Comparison of ENCODE assay signal across 2 cellular contexts in the genomic region with DNA sequence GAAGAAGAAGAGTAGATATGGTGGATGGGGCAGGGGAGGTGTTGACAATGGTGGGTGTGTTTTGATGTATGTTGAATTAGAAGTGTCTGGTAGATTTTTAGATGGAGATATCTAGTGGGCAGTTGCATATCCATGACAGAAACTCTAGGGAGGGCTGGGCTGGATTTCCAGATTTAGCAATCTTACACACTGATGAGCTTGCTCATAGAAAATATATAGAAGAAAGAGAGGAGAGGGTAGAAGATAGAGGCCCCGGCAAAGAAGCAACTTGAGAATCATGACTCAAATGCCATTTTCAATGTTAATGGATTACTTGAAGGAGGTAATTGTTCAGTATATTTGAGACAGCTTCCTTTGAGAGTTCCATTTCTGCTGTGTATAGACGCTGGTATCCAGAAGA.
TF ChIP-seq lines count a peak whose summit lies in the region.

No MANE protein-coding gene starts in this region.

TF ChIP-seq in A549, 52 proteins besides CTCF, POLR2A, EP300 and RAD21:
- no peak for TF ChIP-seq JUN (IDR thresholded peaks at IDR 0.05)
- TF ChIP-seq RARB (CRISPR knock-in tag; IDR thresholded peaks at IDR 0.05) = no peak
- TF ChIP-seq CHD2 (IDR thresholded peaks at IDR 0.05; ENCODE audit: low read length, partially characterized antibody) = no peak
- TF ChIP-seq, protein P1, sequence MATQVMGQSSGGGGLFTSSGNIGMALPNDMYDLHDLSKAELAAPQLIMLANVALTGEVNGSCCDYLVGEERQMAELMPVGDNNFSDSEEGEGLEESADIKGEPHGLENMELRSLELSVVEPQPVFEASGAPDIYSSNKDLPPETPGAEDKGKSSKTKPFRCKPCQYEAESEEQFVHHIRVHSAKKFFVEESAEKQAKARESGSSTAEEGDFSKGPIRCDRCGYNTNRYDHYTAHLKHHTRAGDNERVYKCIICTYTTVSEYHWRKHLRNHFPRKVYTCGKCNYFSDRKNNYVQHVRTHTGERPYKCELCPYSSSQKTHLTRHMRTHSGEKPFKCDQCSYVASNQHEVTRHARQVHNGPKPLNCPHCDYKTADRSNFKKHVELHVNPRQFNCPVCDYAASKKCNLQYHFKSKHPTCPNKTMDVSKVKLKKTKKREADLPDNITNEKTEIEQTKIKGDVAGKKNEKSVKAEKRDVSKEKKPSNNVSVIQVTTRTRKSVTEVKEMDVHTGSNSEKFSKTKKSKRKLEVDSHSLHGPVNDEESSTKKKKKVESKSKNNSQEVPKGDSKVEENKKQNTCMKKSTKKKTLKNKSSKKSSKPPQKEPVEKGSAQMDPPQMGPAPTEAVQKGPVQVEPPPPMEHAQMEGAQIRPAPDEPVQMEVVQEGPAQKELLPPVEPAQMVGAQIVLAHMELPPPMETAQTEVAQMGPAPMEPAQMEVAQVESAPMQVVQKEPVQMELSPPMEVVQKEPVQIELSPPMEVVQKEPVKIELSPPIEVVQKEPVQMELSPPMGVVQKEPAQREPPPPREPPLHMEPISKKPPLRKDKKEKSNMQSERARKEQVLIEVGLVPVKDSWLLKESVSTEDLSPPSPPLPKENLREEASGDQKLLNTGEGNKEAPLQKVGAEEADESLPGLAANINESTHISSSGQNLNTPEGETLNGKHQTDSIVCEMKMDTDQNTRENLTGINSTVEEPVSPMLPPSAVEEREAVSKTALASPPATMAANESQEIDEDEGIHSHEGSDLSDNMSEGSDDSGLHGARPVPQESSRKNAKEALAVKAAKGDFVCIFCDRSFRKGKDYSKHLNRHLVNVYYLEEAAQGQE (IDR thresholded peaks at IDR 0.05) = no peak
- no peak for TF ChIP-seq BHLHE40 (IDR thresholded peaks at IDR 0.05; ENCODE audit: low read depth, low read length)
- no peak for TF ChIP-seq SMC3 (IDR thresholded peaks at IDR 0.05)
- TF ChIP-seq ZC3H11A (IDR thresholded peaks at IDR 0.05) = no peak
- TF ChIP-seq, protein P2, sequence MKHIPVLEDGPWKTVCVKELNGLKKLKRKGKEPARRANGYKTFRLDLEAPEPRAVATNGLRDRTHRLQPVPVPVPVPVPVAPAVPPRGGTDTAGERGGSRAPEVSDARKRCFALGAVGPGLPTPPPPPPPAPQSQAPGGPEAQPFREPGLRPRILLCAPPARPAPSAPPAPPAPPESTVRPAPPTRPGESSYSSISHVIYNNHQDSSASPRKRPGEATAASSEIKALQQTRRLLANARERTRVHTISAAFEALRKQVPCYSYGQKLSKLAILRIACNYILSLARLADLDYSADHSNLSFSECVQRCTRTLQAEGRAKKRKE (CRISPR knock-in tag; IDR thresholded peaks at IDR 0.05; ENCODE audit: low read depth) = no peak
- TF ChIP-seq, protein P3, sequence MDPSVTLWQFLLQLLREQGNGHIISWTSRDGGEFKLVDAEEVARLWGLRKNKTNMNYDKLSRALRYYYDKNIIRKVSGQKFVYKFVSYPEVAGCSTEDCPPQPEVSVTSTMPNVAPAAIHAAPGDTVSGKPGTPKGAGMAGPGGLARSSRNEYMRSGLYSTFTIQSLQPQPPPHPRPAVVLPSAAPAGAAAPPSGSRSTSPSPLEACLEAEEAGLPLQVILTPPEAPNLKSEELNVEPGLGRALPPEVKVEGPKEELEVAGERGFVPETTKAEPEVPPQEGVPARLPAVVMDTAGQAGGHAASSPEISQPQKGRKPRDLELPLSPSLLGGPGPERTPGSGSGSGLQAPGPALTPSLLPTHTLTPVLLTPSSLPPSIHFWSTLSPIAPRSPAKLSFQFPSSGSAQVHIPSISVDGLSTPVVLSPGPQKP (IDR thresholded peaks at IDR 0.05; ENCODE audit: low read depth, low read length) = no peak
- TF ChIP-seq MYC (IDR thresholded peaks at IDR 0.05; ENCODE audit: borderline replicate concordance, low read length) = no peak
- no peak for TF ChIP-seq CBX8 (IDR thresholded peaks at IDR 0.05)
- TF ChIP-seq, protein P4, sequence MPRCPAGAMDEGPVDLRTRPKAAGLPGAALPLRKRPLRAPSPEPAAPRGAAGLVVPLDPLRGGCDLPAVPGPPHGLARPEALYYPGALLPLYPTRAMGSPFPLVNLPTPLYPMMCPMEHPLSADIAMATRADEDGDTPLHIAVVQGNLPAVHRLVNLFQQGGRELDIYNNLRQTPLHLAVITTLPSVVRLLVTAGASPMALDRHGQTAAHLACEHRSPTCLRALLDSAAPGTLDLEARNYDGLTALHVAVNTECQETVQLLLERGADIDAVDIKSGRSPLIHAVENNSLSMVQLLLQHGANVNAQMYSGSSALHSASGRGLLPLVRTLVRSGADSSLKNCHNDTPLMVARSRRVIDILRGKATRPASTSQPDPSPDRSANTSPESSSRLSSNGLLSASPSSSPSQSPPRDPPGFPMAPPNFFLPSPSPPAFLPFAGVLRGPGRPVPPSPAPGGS (IDR thresholded peaks at IDR 0.05) = no peak
- TF ChIP-seq RFX5 (IDR thresholded peaks at IDR 0.05) = no peak

TF ChIP-seq in HepG2, 621 proteins besides CTCF, POLR2A, EP300 and RAD21:
- TF ChIP-seq, protein P5, sequence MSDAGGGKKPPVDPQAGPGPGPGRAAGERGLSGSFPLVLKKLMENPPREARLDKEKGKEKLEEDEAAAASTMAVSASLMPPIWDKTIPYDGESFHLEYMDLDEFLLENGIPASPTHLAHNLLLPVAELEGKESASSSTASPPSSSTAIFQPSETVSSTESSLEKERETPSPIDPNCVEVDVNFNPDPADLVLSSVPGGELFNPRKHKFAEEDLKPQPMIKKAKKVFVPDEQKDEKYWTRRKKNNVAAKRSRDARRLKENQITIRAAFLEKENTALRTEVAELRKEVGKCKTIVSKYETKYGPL (CRISPR knock-in tag; IDR thresholded peaks at IDR 0.05) = no peak
- no peak for TF ChIP-seq SP1 (IDR thresholded peaks at IDR 0.05)
- TF ChIP-seq SP1 (CRISPR knock-in tag; IDR thresholded peaks at IDR 0.05) = no peak
- TF ChIP-seq GPN1 (CRISPR knock-in tag; IDR thresholded peaks at IDR 0.05; ENCODE audit: borderline replicate concordance) = no peak
- no peak for TF ChIP-seq REPIN1 (CRISPR knock-in tag; IDR thresholded peaks at IDR 0.05; ENCODE audit: borderline replicate concordance, low read depth)
- no peak for TF ChIP-seq RARA (CRISPR knock-in tag; IDR thresholded peaks at IDR 0.05)
- no peak for TF ChIP-seq RFXAP (CRISPR knock-in tag; IDR thresholded peaks at IDR 0.05; ENCODE audit: borderline replicate concordance)
- TF ChIP-seq, protein P6, sequence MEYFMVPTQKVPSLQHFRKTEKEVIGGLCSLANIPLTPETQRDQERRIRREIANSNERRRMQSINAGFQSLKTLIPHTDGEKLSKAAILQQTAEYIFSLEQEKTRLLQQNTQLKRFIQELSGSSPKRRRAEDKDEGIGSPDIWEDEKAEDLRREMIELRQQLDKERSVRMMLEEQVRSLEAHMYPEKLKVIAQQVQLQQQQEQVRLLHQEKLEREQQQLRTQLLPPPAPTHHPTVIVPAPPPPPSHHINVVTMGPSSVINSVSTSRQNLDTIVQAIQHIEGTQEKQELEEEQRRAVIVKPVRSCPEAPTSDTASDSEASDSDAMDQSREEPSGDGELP (IDR thresholded peaks at IDR 0.05; ENCODE audit: borderline replicate concordance, low read depth) = no peak
- TF ChIP-seq, protein P7, sequence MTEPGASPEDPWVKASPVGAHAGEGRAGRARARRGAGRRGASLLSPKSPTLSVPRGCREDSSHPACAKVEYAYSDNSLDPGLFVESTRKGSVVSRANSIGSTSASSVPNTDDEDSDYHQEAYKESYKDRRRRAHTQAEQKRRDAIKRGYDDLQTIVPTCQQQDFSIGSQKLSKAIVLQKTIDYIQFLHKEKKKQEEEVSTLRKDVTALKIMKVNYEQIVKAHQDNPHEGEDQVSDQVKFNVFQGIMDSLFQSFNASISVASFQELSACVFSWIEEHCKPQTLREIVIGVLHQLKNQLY (CRISPR knock-in tag; IDR thresholded peaks at IDR 0.05) = no peak
- no peak for TF ChIP-seq ZNF761 (CRISPR knock-in tag; conservative IDR thresholded peaks at IDR 0.05)
- no peak for TF ChIP-seq HES4 (CRISPR knock-in tag; IDR thresholded peaks at IDR 0.05; ENCODE audit: borderline replicate concordance)
- TF ChIP-seq ZNF839 (CRISPR knock-in tag; IDR thresholded peaks at IDR 0.05; ENCODE audit: borderline replicate concordance) = no peak
- TF ChIP-seq, protein P8, sequence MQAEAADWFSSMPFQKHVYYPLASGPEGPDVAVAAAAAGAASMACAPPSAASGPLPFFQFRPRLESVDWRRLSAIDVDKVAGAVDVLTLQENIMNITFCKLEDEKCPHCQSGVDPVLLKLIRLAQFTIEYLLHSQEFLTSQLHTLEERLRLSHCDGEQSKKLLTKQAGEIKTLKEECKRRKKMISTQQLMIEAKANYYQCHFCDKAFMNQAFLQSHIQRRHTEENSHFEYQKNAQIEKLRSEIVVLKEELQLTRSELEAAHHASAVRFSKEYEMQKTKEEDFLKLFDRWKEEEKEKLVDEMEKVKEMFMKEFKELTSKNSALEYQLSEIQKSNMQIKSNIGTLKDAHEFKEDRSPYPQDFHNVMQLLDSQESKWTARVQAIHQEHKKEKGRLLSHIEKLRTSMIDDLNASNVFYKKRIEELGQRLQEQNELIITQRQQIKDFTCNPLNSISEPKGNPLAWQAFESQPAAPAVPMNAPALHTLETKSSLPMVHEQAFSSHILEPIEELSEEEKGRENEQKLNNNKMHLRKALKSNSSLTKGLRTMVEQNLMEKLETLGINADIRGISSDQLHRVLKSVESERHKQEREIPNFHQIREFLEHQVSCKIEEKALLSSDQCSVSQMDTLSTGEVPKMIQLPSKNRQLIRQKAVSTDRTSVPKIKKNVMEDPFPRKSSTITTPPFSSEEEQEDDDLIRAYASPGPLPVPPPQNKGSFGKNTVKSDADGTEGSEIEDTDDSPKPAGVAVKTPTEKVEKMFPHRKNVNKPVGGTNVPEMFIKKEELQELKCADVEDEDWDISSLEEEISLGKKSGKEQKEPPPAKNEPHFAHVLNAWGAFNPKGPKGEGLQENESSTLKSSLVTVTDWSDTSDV (CRISPR knock-in tag; IDR thresholded peaks at IDR 0.05) = no peak
- TF ChIP-seq ZNF749 (CRISPR knock-in tag; IDR thresholded peaks at IDR 0.05; ENCODE audit: borderline replicate concordance) = no peak
- TF ChIP-seq AGO1 (IDR thresholded peaks at IDR 0.05; ENCODE audit: low read depth, low read length, poor library complexity, severe bottlenecking) = no peak
- TF ChIP-seq ZBTB42 (CRISPR knock-in tag; IDR thresholded peaks at IDR 0.05) = no peak
- TF ChIP-seq, protein P9, sequence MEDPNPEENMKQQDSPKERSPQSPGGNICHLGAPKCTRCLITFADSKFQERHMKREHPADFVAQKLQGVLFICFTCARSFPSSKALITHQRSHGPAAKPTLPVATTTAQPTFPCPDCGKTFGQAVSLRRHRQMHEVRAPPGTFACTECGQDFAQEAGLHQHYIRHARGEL (CRISPR knock-in tag; IDR thresholded peaks at IDR 0.05) = no peak
- TF ChIP-seq PAX8 (CRISPR knock-in tag; IDR thresholded peaks at IDR 0.05; ENCODE audit: borderline replicate concordance) = no peak
- TF ChIP-seq PHB2 (IDR thresholded peaks at IDR 0.05; ENCODE audit: partially characterized antibody) = no peak
TF ChIP-seq in HepG2: peak in this region for 0.
